ENCODE assay signal across 8 cellular contexts in genomic region chr1:16765731-16766605, GRCh38. TPM values are rescaled to one million over a fixed set of nuclear protein-coding genes. Genes with fewer than 3 reads are reported as not detected.
DNase-seq lines count a peak whose midpoint lies in the region; ATAC-seq and TF ChIP-seq lines count a peak whose summit lies in the region.
"Not testable (repeated sequence)": the region's sequence is repeated elsewhere in the genome, so short reads cannot be mapped to it uniquely, and the experiment has no call there.

No MANE protein-coding gene starts in this region.

- not testable (repeated sequence) for H3K27me3 ChIP-seq in PC-3 (ENCODE audit: low read length); dorsolateral prefrontal cortex; testis

- 25 to 65% methylated on average over 24 to 27 of the region's 31 CpGs for WGBS in testis, 2 donors

- not testable (repeated sequence) for H3K4me2 ChIP-seq in PC-3 (ENCODE audit: low read length)

- H3K9me2 ChIP-seq in PC-3 (replicated peaks; ENCODE audit: low read length) = not testable (repeated sequence)

- not testable (repeated sequence) for H3K4me3 ChIP-seq in PC-3 (ENCODE audit: low read length)
- H3K4me3 ChIP-seq in dorsolateral prefrontal cortex (peak overlapping the region in 52 of 59 donors; percentile 23 to 60 (median 42)), testis (peak overlapping the region; percentile 31 to 42)

- POLR2A ChIA-PET in PC-3 (lab: Charles Lee; ENCODE audit: unreplicated experiment) = not testable (repeated sequence)

- DNase-seq in Calu3 (peak; percentile 34), PC-3 (peak; percentile 0), dorsolateral prefrontal cortex (peak in 7 of 10 donors; percentile 14 to 88 (median 61)), Right ventricle myocardium superior (peak; percentile 69), left colon (peak; percentile 63 to 83), mucosa of gallbladder (ENCODE audit: low spot score) (peak; percentile 68), putamen (ENCODE audit: low spot score) (peak; percentile 14), testis (peak; percentile 74)

- not testable (repeated sequence) for H3K36me3 ChIP-seq in PC-3 (ENCODE audit: low read depth, low read length); testis (ENCODE audit: low read depth, missing control alignments)

- H4K20me1 ChIP-seq in PC-3 (ENCODE audit: low read length) = not testable (repeated sequence)

- H3K27ac Mint-ChIP-seq in Calu3 (ENCODE audit: unreplicated experiment) = peak overlapping the region; percentile 96

- peak overlapping the region; percentile 60 for H3K4me3 Mint-ChIP-seq in Calu3 (ENCODE audit: low read depth, unreplicated experiment)

- not testable (repeated sequence) for TF ChIP-seq POLR2A in testis (IDR thresholded peaks at IDR 0.05)

- H3K27me3 Mint-ChIP-seq in Calu3 (ENCODE audit: unreplicated experiment) = not testable (repeated sequence)

- ATAC-seq in PC-3 = not testable (repeated sequence)
- ATAC-seq in Right ventricle myocardium superior (ENCODE audit: poor library complexity) = peak; percentile 86
- ATAC-seq in left colon = peak; percentile 47

- not testable (repeated sequence) for BruUV-seq in Calu3 (replicated peaks; lab: Mats Ljungman, UMichigan); PC-3 (replicated peaks; lab: Mats Ljungman, UMichigan)

- intact Hi-C loops in Calu3 (cut with micrococcal nuclease; ENCODE audit: unreplicated experiment); PC-3 (cut with micrococcal nuclease); dorsolateral prefrontal cortex (cut with DNase I); Right ventricle myocardium superior (cut with DNase I); left colon (cut with DNase I, micrococcal nuclease); testis (cut with DNase I; ENCODE audit: low total_unique reads): not testable (repeated sequence)

- TF ChIP-seq CTCF in Calu3 (IDR thresholded peaks at IDR 0.05; ENCODE audit: unreplicated experiment); PC-3 (conservative IDR thresholded peaks at IDR 0.05; ENCODE audit: low read depth, low read length); dorsolateral prefrontal cortex (IDR thresholded peaks at IDR 0.05 in 54 of 56, conservative IDR thresholded peaks at IDR 0.05 in 2 of 56; ENCODE audit: low read depth in 1 of 56, partially characterized antibody in 56 of 56); testis (IDR thresholded peaks at IDR 0.05): not testable (repeated sequence)

- H3K4me1 Mint-ChIP-seq in Calu3 (ENCODE audit: low read depth, unreplicated experiment) = peaks cover 26% of the 10 kb centered on the region

- not testable (repeated sequence) for H3K9ac ChIP-seq in PC-3 (ENCODE audit: low read length)

- not testable (repeated sequence) for H3F3A ChIP-seq in PC-3 (ENCODE audit: low read length, unreplicated experiment)

- H3K36me3 Mint-ChIP-seq in Calu3 (ENCODE audit: insufficient read depth, unreplicated experiment) = peaks cover 12% of the 10 kb centered on the region

- CTCF ChIA-PET in Calu3 (lab: Charles Lee); PC-3 (lab: Charles Lee): not testable (repeated sequence)

- not testable (repeated sequence) for H3K27ac ChIP-seq in PC-3 (ENCODE audit: low read length)
- H3K27ac ChIP-seq in dorsolateral prefrontal cortex (peak overlapping the region in 20 of 59 donors; percentile 1 to 75 (median 38)), testis (peak overlapping the region in 1 of 2 donors; percentile 48)

- H3K9me3 Mint-ChIP-seq in Calu3 (ENCODE audit: low read depth, unreplicated experiment) = not testable (repeated sequence)

- not testable (repeated sequence) for H3K79me2 ChIP-seq in PC-3 (ENCODE audit: low read length)

- not testable (repeated sequence) for H2AFZ ChIP-seq in PC-3 (ENCODE audit: low read length)

- peaks cover 13% of the 10 kb centered on the region; the same call in 1 of the 2 replicates for H3K4me1 ChIP-seq in PC-3 (ENCODE audit: insufficient read depth, low read length)
- H3K4me1 ChIP-seq in testis = not testable (repeated sequence)

- H3K9me3 ChIP-seq in PC-3 (ENCODE audit: low read length); testis: not testable (repeated sequence)

RNA-seq across cellular contexts. Expression of gene RNU1-4, which starts 25.7 kb away (rescaled TPM):
- total RNA-seq in Calu3 (2022) (1,678 and 1,905 TPM in 2 replicates), PC-3 (2014; rRNA removed) (under 0.01 TPM in 2 replicates), dorsolateral prefrontal cortex (over 10,000 TPM in 6 of 120 experiments, 1,000 to 10,000 TPM in 114; 2,235 to 12,697 (median 6,630) TPM), Right ventricle myocardium superior (9,391 TPM), left colon (1,000 to 10,000 TPM; 3,977 to 5,589 TPM), mucosa of gallbladder (1,358 TPM), testis (under 1 TPM; under 0.01 TPM)
- 18.9 TPM for polyA plus RNA-seq in testis (ENCODE audit: insufficient read depth, low read depth, low replicate concordance)

Comparison
In these comparisons a context has a peak if more than half of its experiments do, and no peak if none do; other contexts are left out.
1. DNase-seq: peak in every context shown above with its lines; median percentile 74 in testis; 73 in left colon; 69 in Right ventricle myocardium superior; 68 in mucosa of gallbladder; 61 in dorsolateral prefrontal cortex; 34 in Calu3; 14 in putamen; 0 in PC-3.
2. RNA of gene RNU1-4, which starts 25.7 kb away (total RNA-seq): 9,391 TPM in Right ventricle myocardium superior (single experiment), 2,235 to 12,697 TPM in dorsolateral prefrontal cortex, 3,977 to 5,589 TPM in left colon, 1,678 to 1,905 TPM in Calu3 and 1,358 TPM in mucosa of gallbladder (single experiment); under 0.01 TPM in PC-3 and under 0.01 TPM in testis; every median in the first group is over 1,000 times any median in the second.